Comparison of ENCODE assay signal across 2 cellular contexts in genomic region chr10:42952358-42952757, GRCh38.
TF ChIP-seq lines count a peak whose summit lies in the region.

No MANE protein-coding gene starts in this region.

TF ChIP-seq in IMR-90, 13 proteins besides CTCF, POLR2A, EP300 and RAD21:
- TF ChIP-seq RCOR1 (IDR thresholded peaks at IDR 0.05; ENCODE audit: insufficient replicate concordance, low read length), result no peak
- no peak for TF ChIP-seq FOS (IDR thresholded peaks at IDR 0.05; ENCODE audit: low read depth, low read length)
- TF ChIP-seq ELK1 (IDR thresholded peaks at IDR 0.05; ENCODE audit: borderline replicate concordance, low read depth, low read length), result no peak
- TF ChIP-seq MAFK (IDR thresholded peaks at IDR 0.05; ENCODE audit: low read depth, low read length), result no peak
- no peak for TF ChIP-seq CEBPB (IDR thresholded peaks at IDR 0.05; ENCODE audit: low read depth, low read length)
- no peak for TF ChIP-seq MXI1 (IDR thresholded peaks at IDR 0.05; ENCODE audit: borderline replicate concordance, low read depth, low read length)

TF ChIP-seq in H1, 55 proteins besides CTCF, POLR2A, EP300 and RAD21:
- TF ChIP-seq RBBP5 (IDR thresholded peaks at IDR 0.05; ENCODE audit: borderline replicate concordance, low read depth, low read length), result no peak
- TF ChIP-seq EGR1 (IDR thresholded peaks at IDR 0.05; ENCODE audit: borderline replicate concordance, low read depth, low read length), result no peak
- TF ChIP-seq RFX5 (IDR thresholded peaks at IDR 0.05; ENCODE audit: borderline replicate concordance, low read depth, low read length), result no peak
- TF ChIP-seq MAX (IDR thresholded peaks at IDR 0.05), result peak; percentile 57
- TF ChIP-seq BCL11A (IDR thresholded peaks at IDR 0.05; ENCODE audit: low read depth in 2 of 2, low read length in 2 of 2), result no peak
- TF ChIP-seq TAF7 (optimal IDR thresholded peaks at IDR 0.05; ENCODE audit: borderline replicate concordance, low read depth, low read length), result no peak
- TF ChIP-seq SIN3A (conservative IDR thresholded peaks at IDR 0.05 in 1 of 2, IDR thresholded peaks at IDR 0.05 in 1 of 2; ENCODE audit: low read depth in 1 of 2, low read length in 2 of 2), result 0 out of 4 replicates have a peak, but pooled peaks of 1 of the 2 experiments have one; percentile 45
- TF ChIP-seq ZNF274 (IDR thresholded peaks at IDR 0.05; ENCODE audit: borderline replicate concordance, extremely low read depth, low read length), result no peak
- no peak for TF ChIP-seq HDAC2 (IDR thresholded peaks at IDR 0.05; ENCODE audit: borderline replicate concordance in 1 of 2, low read depth in 2 of 2, low read length in 2 of 2)
- no peak for TF ChIP-seq CHD2 (IDR thresholded peaks at IDR 0.05; ENCODE audit: low read length)
- no peak for TF ChIP-seq TAF1 (IDR thresholded peaks at IDR 0.05; ENCODE audit: low read depth, low read length)
- no peak for TF ChIP-seq YY1 (IDR thresholded peaks at IDR 0.05; ENCODE audit: low read depth, low read length)
- TF ChIP-seq BRCA1 (IDR thresholded peaks at IDR 0.05; ENCODE audit: low read depth, low read length), result no peak
- no peak for TF ChIP-seq SP1 (IDR thresholded peaks at IDR 0.05; ENCODE audit: low read depth, low read length)
- TF ChIP-seq BACH1 (IDR thresholded peaks at IDR 0.05; ENCODE audit: low read length), result no peak
- no peak for TF ChIP-seq FOSL1 (IDR thresholded peaks at IDR 0.05; ENCODE audit: insufficient read depth, low read depth, low read length)
